In genomic region chr12:125097427-125097826, GRCh38 we compare ENCODE assay signal across 20 cellular contexts.
"Had no signal": no experiment of that assay in that cellular context is flagged by ENCODE, and none has a peak within 500 bp of the region (broad histone marks: within the 10 kb centered on the region; RNA-seq: fewer than 3 reads in every experiment).

No MANE protein-coding gene starts in this region.

- H3K4me2 ChIP-seq: hepatocyte, smooth muscle cell had no signal

- H3K36me3 Mint-ChIP-seq: stimulated activated effector memory CD8-positive, alpha-beta T cell treated with anti-CD3 and anti-CD28 coated beads, Interleukin-12 subunit alpha, Interleukin-12 subunit beta, amount 100 ng/mL, for 72 hours had no signal

- H3K27ac Mint-ChIP-seq: stimulated activated effector memory CD8-positive, alpha-beta T cell treated with anti-CD3 and anti-CD28 coated beads, Interleukin-12 subunit alpha, Interleukin-12 subunit beta, amount 100 ng/mL, for 72 hours; stimulated activated naive CD8-positive, alpha-beta T cell treated with anti-CD3 and anti-CD28 coated beads, Interleukin-15, Interleukin-2, amounts not matched to agents 100 ng/mL and 50 ng/mL, for 24 hours had no signal

- H3K4me1 ChIP-seq: tibial artery, uterus had no signal

- H3K27ac ChIP-seq: hepatocyte, ovary, tibial artery, upper lobe of left lung, uterus had no signal

- H3K4me3 Mint-ChIP-seq: stimulated activated effector memory CD8-positive, alpha-beta T cell treated with anti-CD3 and anti-CD28 coated beads, Interleukin-12 subunit alpha, Interleukin-12 subunit beta, amount 100 ng/mL, for 72 hours; stimulated activated naive CD8-positive, alpha-beta T cell treated with anti-CD3 and anti-CD28 coated beads, Interleukin-15, Interleukin-2, amounts not matched to agents 100 ng/mL and 50 ng/mL, for 24 hours had no signal

- H3K9me3 Mint-ChIP-seq: naive thymus-derived CD8-positive, alpha-beta T cell; stimulated activated effector memory CD8-positive, alpha-beta T cell treated with anti-CD3 and anti-CD28 coated beads, Interleukin-12 subunit alpha, Interleukin-12 subunit beta, amount 100 ng/mL, for 72 hours; stimulated activated naive CD8-positive, alpha-beta T cell treated with anti-CD3 and anti-CD28 coated beads, Interleukin-15, Interleukin-2, amounts not matched to agents 100 ng/mL and 50 ng/mL, for 24 hours had no signal

- DNase-seq: cortex of kidney; effector memory CD4-positive, alpha-beta T cell; esophagus squamous epithelium; foreskin fibroblast; left colon; mammary epithelial cell; mucosa of descending colon; naive thymus-derived CD8-positive, alpha-beta T cell; ovary; right cardiac atrium; stimulated activated CD4-positive, alpha-beta T cell treated with anti-CD3 and anti-CD28 coated beads, Interleukin-2, amount 100 ng/mL, for 48 hours; stimulated activated CD8-positive, alpha-beta memory T cell treated with anti-CD3 and anti-CD28 coated beads, Interleukin-4, amount 100 ng/mL, for 48 hours; tibial artery; upper lobe of left lung; uterus had no signal

- H2AFZ ChIP-seq: hepatocyte had no signal

- H3K36me3 ChIP-seq: ovary, uterus had no signal

- H3K27me3 Mint-ChIP-seq: naive thymus-derived CD8-positive, alpha-beta T cell; stimulated activated naive CD8-positive, alpha-beta T cell treated with anti-CD3 and anti-CD28 coated beads, Interleukin-15, Interleukin-2, amounts not matched to agents 100 ng/mL and 50 ng/mL, for 24 hours had no signal

- H3K4me3 ChIP-seq: esophagus squamous epithelium, hepatocyte, mucosa of descending colon, ovary, smooth muscle cell, tibial artery, upper lobe of left lung, uterus had no signal

- FAIRE-seq: endometrium had no signal

- H3K9me3 ChIP-seq: esophagus squamous epithelium, mucosa of descending colon, ovary, tibial artery, upper lobe of left lung, uterus had no signal

- ATAC-seq: left colon; mucosa of descending colon; naive thymus-derived CD8-positive, alpha-beta T cell; right cardiac atrium; stimulated activated effector memory CD8-positive, alpha-beta T cell treated with anti-CD3 and anti-CD28 coated beads, Interleukin-12 subunit alpha, Interleukin-12 subunit beta, amount 100 ng/mL, for 72 hours had no signal

- H3K27me3 ChIP-seq: esophagus squamous epithelium, hepatocyte, ovary, tibial artery, upper lobe of left lung, uterus had no signal
